ENCODE assay signal across 8 cellular contexts in the genomic region with DNA sequence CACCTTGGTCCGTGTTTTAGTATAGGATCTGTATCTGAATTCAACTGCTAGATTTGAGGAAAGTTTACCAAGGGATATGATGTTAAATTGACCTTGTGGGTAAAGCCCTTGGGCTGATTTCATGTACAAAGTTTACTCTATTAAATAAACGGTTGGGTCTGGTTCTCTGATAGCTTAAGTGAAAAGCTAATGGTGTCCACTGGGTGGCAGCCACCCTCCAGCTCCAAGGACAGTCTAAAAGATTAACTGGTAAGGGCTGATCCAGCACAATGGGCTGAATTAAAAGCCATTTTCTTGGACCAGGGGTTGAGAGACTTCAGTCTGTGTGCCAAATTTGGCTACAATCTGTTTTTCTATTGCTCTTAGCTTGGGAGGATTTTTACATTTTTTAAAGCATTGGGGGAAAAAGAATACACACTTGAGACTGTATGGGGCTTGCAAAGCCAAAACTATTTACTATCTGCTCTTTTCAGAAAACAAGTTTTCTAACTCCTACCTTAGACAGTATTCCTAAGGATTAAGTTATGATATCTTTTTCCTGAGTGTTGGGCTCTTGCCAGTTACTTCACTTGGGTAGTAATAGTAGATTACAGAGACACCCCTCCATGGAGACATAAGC.
DNase-seq lines count a peak whose midpoint lies in the region; ATAC-seq, FAIRE-seq and TF ChIP-seq lines count a peak whose summit lies in the region.

No MANE protein-coding gene starts in this region.

- H3K36me3 ChIP-seq in astrocyte (ENCODE audit: insufficient read depth, low read length), result no peaks in the 10 kb centered on the region

- H4K20me1 ChIP-seq in astrocyte (ENCODE audit: insufficient read depth, low read length), result peaks cover 6% of the 10 kb centered on the region

- peak; percentile 77 for TF ChIP-seq CTCF in astrocyte (IDR thresholded peaks at IDR 0.05; ENCODE audit: insufficient read depth, low read depth, low read length)

- ATAC-seq in HG02973 (IDR thresholded peaks at IDR 0.05; ENCODE audit: unreplicated experiment) (peak; percentile 66), GM18519 (IDR thresholded peaks at IDR 0.05; ENCODE audit: low FRiP score, unreplicated experiment) (no peak)

- H3K4me3 Mint-ChIP-seq in astrocyte (ENCODE audit: unreplicated experiment), result no peak overlapping the region

- no peak overlapping the region for H3K4me3 ChIP-seq in astrocyte (ENCODE audit: insufficient read depth, low read depth, low read length)

- no peak overlapping the region for H2AFZ ChIP-seq in astrocyte (ENCODE audit: low read depth, low read length)

- H3K27ac ChIP-seq in astrocyte (ENCODE audit: low read depth, low read length), result no peak overlapping the region

- H3K9me3 ChIP-seq in astrocyte (ENCODE audit: insufficient read depth, low read depth, low read length), result no peaks in the 10 kb centered on the region

- no peak for FAIRE-seq in astrocyte (lab: Jason Lieb, UNC)

- no peak overlapping the region for H3K27ac Mint-ChIP-seq in astrocyte (ENCODE audit: unreplicated experiment)

- H3K27me3 ChIP-seq in astrocyte (ENCODE audit: insufficient read depth, low read length), result no peaks in the 10 kb centered on the region

- H3K9me3 Mint-ChIP-seq in astrocyte (ENCODE audit: unreplicated experiment), result no peaks in the 10 kb centered on the region

- peak; percentile 30 for DNase-seq in NCI-H510A treated with DMSO at 0.1 percent for 48 hours (lab: John Stamatoyannopoulos, UW)
- DNase-seq in NCI-H510A (lab: John Stamatoyannopoulos, UW), result no peak
- DNase-seq in NOMO-1 treated with DMSO at 0.1 percent for 48 hours (lab: John Stamatoyannopoulos, UW; ENCODE audit: unreplicated experiment), result peak; percentile 7
- DNase-seq in astrocyte (ENCODE audit: low read depth), result peak; percentile 36
- peak; percentile 30 to 56 for DNase-seq in hippocampal formation (lab: John Stamatoyannopoulos, UW)
- DNase-seq in smooth muscle cell of the brain vasculature (ENCODE audit: low read depth, low spot score), result peak; percentile 23

- H3K9ac ChIP-seq in astrocyte (ENCODE audit: low read length), result no peak overlapping the region

- H3K36me3 Mint-ChIP-seq in astrocyte (ENCODE audit: low read depth, unreplicated experiment), result peaks cover 5% of the 10 kb centered on the region

- no peaks in the 10 kb centered on the region for H3K79me2 ChIP-seq in astrocyte (ENCODE audit: insufficient read depth, low read length)

- no peaks in the 10 kb centered on the region for H3K4me1 ChIP-seq in astrocyte (ENCODE audit: insufficient read depth, low read length)

- H3K27me3 Mint-ChIP-seq in astrocyte (ENCODE audit: low read depth, unreplicated experiment), result no peaks in the 10 kb centered on the region

- H3K4me1 Mint-ChIP-seq in astrocyte (ENCODE audit: low read depth, unreplicated experiment), result no peaks in the 10 kb centered on the region

- no peak overlapping the region for H3K4me2 ChIP-seq in astrocyte (ENCODE audit: low read length)
